In the genomic region with DNA sequence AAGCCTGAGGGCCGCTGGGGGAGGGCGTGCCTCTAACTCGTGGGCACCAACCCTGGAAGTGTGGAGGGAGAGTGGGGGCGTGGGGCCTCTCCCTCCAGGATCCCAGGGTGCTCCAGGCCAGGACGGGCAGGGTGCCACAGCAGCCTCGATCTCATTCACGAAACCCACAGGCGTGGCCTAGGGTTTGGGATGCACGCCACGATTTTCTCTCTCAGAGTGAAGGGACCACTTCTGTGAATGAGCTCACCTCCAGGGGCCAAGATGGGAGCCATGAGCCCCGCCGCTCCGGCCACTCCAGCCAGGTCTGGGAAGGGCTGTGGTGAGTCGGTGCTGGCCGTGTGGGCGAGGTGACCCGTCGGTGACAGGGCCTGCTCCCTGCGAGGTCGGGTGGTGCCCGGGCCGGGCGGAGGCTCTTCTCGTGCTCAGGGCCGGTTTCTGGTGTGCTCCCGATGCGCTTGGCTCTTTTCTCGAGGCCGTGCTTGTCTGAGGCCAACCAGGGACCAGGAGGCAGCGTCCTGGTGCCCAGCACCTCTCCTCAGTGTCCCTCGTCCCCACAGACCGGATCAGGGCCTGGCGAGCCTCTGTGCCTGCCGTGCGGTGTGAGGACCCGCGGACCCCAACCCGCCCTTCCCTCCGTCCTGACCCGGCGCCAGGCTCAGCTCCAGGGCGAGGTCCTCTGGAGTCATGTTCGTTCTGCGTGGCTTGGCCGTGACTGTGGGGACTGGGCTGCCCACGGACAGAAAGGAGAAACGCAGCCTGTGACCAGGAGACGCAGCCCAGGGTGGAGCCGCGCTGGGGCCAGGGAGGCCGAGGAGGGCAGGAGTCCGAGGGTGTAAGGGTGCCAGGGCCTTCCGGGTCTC, we compare ENCODE assay signal across 25 cellular contexts. TPM values are rescaled to one million over a fixed set of nuclear protein-coding genes. Genes with fewer than 3 reads are reported as not detected.
A peak's percentile ranks its signal among the peaks of the same experiment; 100 is the strongest.
DNase-seq lines count a peak whose midpoint lies in the region; ATAC-seq, FAIRE-seq and TF ChIP-seq lines count a peak whose summit lies in the region.
"Had no signal": no experiment of that assay in that cellular context is flagged by ENCODE, and none has a peak within 500 bp of the region (broad histone marks: within the 10 kb centered on the region; RNA-seq: fewer than 3 reads in every experiment).

No MANE protein-coding gene starts in this region.

- DNase-seq in left ventricle myocardium inferior = peak; percentile 14
- DNase-seq in cardiac septum (ENCODE audit: low spot score) = no peak
- peak; percentile 90 for DNase-seq in chondrocyte (ENCODE audit: low spot score)
- peak; percentile 42 for DNase-seq in left lobe of liver (ENCODE audit: low spot score)
- DNase-seq in RCC 7860 (ENCODE audit: low spot score) = no peak
- DNase-seq in NCI-H146 treated with DMSO at 0.1 percent for 48 hours (lab: John Stamatoyannopoulos, UW; ENCODE audit: unreplicated experiment) = no peak
- no peak for DNase-seq in mesenchymal stem cell
- DNase-seq: EL, GF-D8, Karpas-422, MV-4-11, NCI-H1105 treated with DMSO at 0.1 percent for 48 hours, NCI-H1694, NCI-H2081, NCI-H2171, NCI-H345, NCI-H524 treated with DMSO at 0.1 percent for 48 hours, NCI-H82 had no signal

- H3K4ac ChIP-seq in mesenchymal stem cell (ENCODE audit: low read depth in 1 of 2, low read length in 2 of 2) = no peak overlapping the region

- H2BK120ac ChIP-seq in mesenchymal stem cell (ENCODE audit: low read depth, low read length) = no peak overlapping the region

- no peak overlapping the region for H3K23ac ChIP-seq in mesenchymal stem cell (ENCODE audit: low read length in 2 of 2)

- no peak overlapping the region for H3K4me3 ChIP-seq in left ventricle myocardium inferior
- no peak overlapping the region for H3K4me3 ChIP-seq in mesenchymal stem cell (ENCODE audit: insufficient read depth in 1 of 2, low read depth in 1 of 2, low read length in 2 of 2)

- no peak overlapping the region for H3K14ac ChIP-seq in mesenchymal stem cell (ENCODE audit: low read length in 2 of 2)

- H3K9me3 ChIP-seq in left ventricle myocardium inferior (replicated peaks) = peaks cover 9% of the 10 kb centered on the region
- no peaks in the 10 kb centered on the region for H3K9me3 ChIP-seq in mesenchymal stem cell (ENCODE audit: control insufficient read depth, low read length)

- no peak overlapping the region for H2BK15ac ChIP-seq in mesenchymal stem cell (ENCODE audit: low read depth, poor library complexity, severe bottlenecking)

- no peak overlapping the region for H2BK5ac ChIP-seq in mesenchymal stem cell (ENCODE audit: low read depth, low read length, poor library complexity, severe bottlenecking)

- H2BK12ac ChIP-seq in mesenchymal stem cell (ENCODE audit: low read length in 2 of 2) = no peak overlapping the region

- H3K27me3 ChIP-seq in left ventricle myocardium inferior (ENCODE audit: low read depth) (no peaks in the 10 kb centered on the region), mesenchymal stem cell (ENCODE audit: control insufficient read depth in 1 of 2, insufficient read depth in 1 of 2, low read length in 2 of 2) (no peaks in the 10 kb centered on the region)

- no peak overlapping the region for H3K18ac ChIP-seq in mesenchymal stem cell (ENCODE audit: low read depth in 1 of 2, low read length in 2 of 2)

- TF ChIP-seq CTCF in left ventricle myocardium inferior (IDR thresholded peaks at IDR 0.05; ENCODE audit: borderline replicate concordance) (no peak), chondrocyte (IDR thresholded peaks at IDR 0.05) (no peak)

- 94% methylated on average over 53 of the region's 53 CpGs for WGBS in mesenchymal stem cell

- peaks cover 8% of the 10 kb centered on the region for H3K9me3 Mint-ChIP-seq in chondrocyte (ENCODE audit: low read depth)
- H3K9me3 Mint-ChIP-seq: IgD-negative memory B cell had no signal

- no peak overlapping the region for H3K9ac ChIP-seq in mesenchymal stem cell (ENCODE audit: low read length)

- H2AFZ ChIP-seq in mesenchymal stem cell (ENCODE audit: low read depth, low read length) = no peak overlapping the region

- H3K36me3 Mint-ChIP-seq in chondrocyte (ENCODE audit: low read depth) = peaks cover 20% of the 10 kb centered on the region

- H3K4me3 Mint-ChIP-seq in chondrocyte (ENCODE audit: unreplicated experiment) = no peak overlapping the region
- H3K4me3 Mint-ChIP-seq: CD14-positive monocyte, IgD-negative memory B cell had no signal

- no peak overlapping the region for H4K8ac ChIP-seq in mesenchymal stem cell (ENCODE audit: low read length)

- H3K4me1 ChIP-seq in left ventricle myocardium inferior (no peaks in the 10 kb centered on the region), mesenchymal stem cell (ENCODE audit: control insufficient read depth, insufficient read depth, low read depth, low read length) (peaks cover 19% of the 10 kb centered on the region)

- no peaks in the 10 kb centered on the region for H3K27me3 Mint-ChIP-seq in chondrocyte (ENCODE audit: low read depth)
- H3K27me3 Mint-ChIP-seq: IgD-negative memory B cell had no signal

- H3K36me3 ChIP-seq in left ventricle myocardium inferior (peaks cover 64% of the 10 kb centered on the region), mesenchymal stem cell (ENCODE audit: control insufficient read depth in 1 of 2, insufficient read depth in 2 of 2, low read depth in 1 of 2, low read length in 2 of 2) (peaks cover 12 to 78% of the 10 kb centered on the region in 2 experiments)

- H3K27ac ChIP-seq in left ventricle myocardium inferior (replicated peaks) (no peak overlapping the region), temporal lobe (ENCODE audit: low read depth, low read length) (peak overlapping the region; percentile 36), mesenchymal stem cell (ENCODE audit: low read length, poor library complexity, severe bottlenecking) (no peak overlapping the region)

- H3K4me1 Mint-ChIP-seq in chondrocyte (ENCODE audit: low read depth) = no peaks in the 10 kb centered on the region
- H3K4me1 Mint-ChIP-seq: CD14-positive monocyte, IgD-negative memory B cell had no signal

- FAIRE-seq in RCC 7860 (lab: Jason Lieb, UNC) = no peak
- FAIRE-seq: A204.1, H1 had no signal

- no peak overlapping the region for H3K27ac Mint-ChIP-seq in chondrocyte (ENCODE audit: unreplicated experiment)
- H3K27ac Mint-ChIP-seq: IgD-negative memory B cell had no signal

- no peak overlapping the region for H4K91ac ChIP-seq in mesenchymal stem cell (ENCODE audit: low read length)

- no peak overlapping the region for H2AK5ac ChIP-seq in mesenchymal stem cell (ENCODE audit: low read length, severe bottlenecking)

- no peak overlapping the region for H3K4me2 ChIP-seq in mesenchymal stem cell (ENCODE audit: low read length, poor library complexity, severe bottlenecking)

- peaks cover 12% of the 10 kb centered on the region for H3K79me1 ChIP-seq in mesenchymal stem cell (replicated peaks; ENCODE audit: low read length, poor library complexity, severe bottlenecking)

- intact Hi-C loops in left ventricle myocardium inferior (cut with micrococcal nuclease) = no loop called here
- intact Hi-C loops in cardiac septum (cut with DNase I) = no loop called here

- no peak for ATAC-seq in left lobe of liver
- ATAC-seq: HCT116, Panc1 had no signal

RNA-seq across cellular contexts. Expression of a gene that starts 31.0 kb away (rescaled TPM):
- 21.6 TPM for total RNA-seq in left ventricle myocardium inferior
- total RNA-seq in cardiac septum = 7.3 TPM
- 0.07 to 0.70 TPM (median 0.56 TPM) in 3 replicates for total RNA-seq in chondrocyte
- 4.1 TPM for total RNA-seq in left lobe of liver
- total RNA-seq in temporal lobe = 12.5 TPM
- polyA plus RNA-seq in mesenchymal stem cell (2013, experiment 1 of 2) = 1.9 TPM
- 1.9 TPM for polyA plus RNA-seq in mesenchymal stem cell (2013, experiment 2 of 2)
- polyA plus RNA-seq: IgD-negative memory B cell had no signal

RNA-seq across cellular contexts. Expression of a gene that starts 50.0 kb away (rescaled TPM):
- 1.7 TPM for total RNA-seq in left ventricle myocardium inferior
- 0.86 TPM for total RNA-seq in cardiac septum
- 2.7 to 4.5 TPM (median 3.3 TPM) in 3 replicates for total RNA-seq in chondrocyte
- total RNA-seq in left lobe of liver = 4.7 TPM
- 3.2 TPM for total RNA-seq in temporal lobe
- 0.48 TPM for polyA plus RNA-seq in mesenchymal stem cell (2013, experiment 1 of 2)
- polyA plus RNA-seq in mesenchymal stem cell (2013, experiment 2 of 2) = 0.42 TPM

Comparison
In these comparisons a context has a peak if more than half of its experiments do, and no peak if none do; other contexts are left out.
1. DNase-seq: peak in left ventricle myocardium inferior (single experiment), chondrocyte (single experiment) and left lobe of liver (single experiment); none in cardiac septum (single experiment), RCC 7860 (single experiment), NCI-H146 treated with DMSO at 0.1 percent for 48 hours (single experiment) and mesenchymal stem cell (single experiment).